Comparison of ENCODE assay signal across 9 cellular contexts in the genomic region with DNA sequence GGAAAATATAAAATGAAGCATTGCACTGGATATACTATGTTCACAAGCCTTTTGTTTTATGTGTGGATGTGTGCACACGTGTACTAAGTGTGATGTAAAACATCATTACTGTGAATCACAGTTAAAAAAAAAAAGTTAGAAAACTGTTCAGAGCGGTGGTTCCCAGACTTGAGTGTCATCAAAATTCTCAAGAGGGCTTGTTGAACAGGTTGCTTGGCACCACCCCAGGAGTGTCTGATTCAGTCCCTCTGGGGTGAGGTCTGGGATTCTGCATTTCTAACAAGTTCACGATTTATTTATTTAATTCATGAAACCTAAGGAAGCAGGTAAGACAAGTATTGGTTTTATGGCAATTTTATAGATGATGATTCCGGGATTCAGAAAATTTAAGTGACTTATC. TPM values are rescaled to one million over a fixed set of nuclear protein-coding genes. Genes with fewer than 3 reads are reported as not detected.
DNase-seq lines count a peak whose midpoint lies in the region; ATAC-seq and TF ChIP-seq lines count a peak whose summit lies in the region.
"Had no signal": no experiment of that assay in that cellular context is flagged by ENCODE, and none has a peak within 500 bp of the region (broad histone marks: within the 10 kb centered on the region; RNA-seq: fewer than 3 reads in every experiment).

No MANE protein-coding gene starts in this region.

- no peak overlapping the region for H3K14ac ChIP-seq in neuronal stem cell (ENCODE audit: low read length)

- H3K9me2 ChIP-seq in SK-N-SH: no peaks in the 10 kb centered on the region

- H4K8ac ChIP-seq in neuronal stem cell (ENCODE audit: low read depth, low read length): no peak overlapping the region

- no peak overlapping the region for H3K27ac ChIP-seq in SK-N-SH (ENCODE audit: low read depth in 2 of 2, low read length in 1 of 2)
- no peak overlapping the region for H3K27ac ChIP-seq in brain microvascular endothelial cell
- no peak overlapping the region for H3K27ac ChIP-seq in neuronal stem cell (replicated peaks; ENCODE audit: low read length)

- no peak overlapping the region for H3K9ac ChIP-seq in SK-N-SH
- H3K9ac ChIP-seq in neuronal stem cell (ENCODE audit: low read depth, low read length, poor library complexity): no peak overlapping the region

- H3K9me3 ChIP-seq in SK-N-SH: no peaks in the 10 kb centered on the region
- H3K9me3 ChIP-seq in neuronal stem cell (replicated peaks in 1 of 2; ENCODE audit: control insufficient read depth in 2 of 2, insufficient read depth in 1 of 2, low read depth in 1 of 2, low read length in 2 of 2): peaks cover 0 to 7% of the 10 kb centered on the region in 2 donors

- in situ Hi-C loops in brain microvascular endothelial cell (cut with HindIII; ENCODE audit: low pct_ligation_motif_present, low sequenced_read_pairs): no loop called here

- no peak overlapping the region for H2BK12ac ChIP-seq in neuronal stem cell (ENCODE audit: low read length)

- H3K27me3 ChIP-seq in SK-N-SH (ENCODE audit: insufficient read depth) (no peaks in the 10 kb centered on the region), brain microvascular endothelial cell (replicated peaks) (no peaks in the 10 kb centered on the region), neuronal stem cell (ENCODE audit: control insufficient read depth in 3 of 3, insufficient read depth in 3 of 3, low read depth in 1 of 3, low read length in 3 of 3) (no peaks in the 10 kb centered on the region)

- DNase-seq in SK-N-SH (no peak), NCI-H1105 treated with DMSO at 0.1 percent for 48 hours (lab: John Stamatoyannopoulos, UW) (peak; percentile 60), brain microvascular endothelial cell (no peak), neuronal stem cell (ENCODE audit: low spot score) (no peak), NCI-H1930 (lab: John Stamatoyannopoulos, UW) (no peak), Right ventricle myocardium inferior (ENCODE audit: missing footprints) (no peak)
- DNase-seq: stimulated activated CD4-positive, alpha-beta T cell treated with anti-CD3 and anti-CD28 coated beads, Interleukin-4, amount 100 ng/mL, for 24 hours had no signal

- POLR2A ChIA-PET in SK-N-SH (lab: Yijun Ruan, JAX): no interaction called here

- no peak for TF ChIP-seq RAD21 in SK-N-SH (IDR thresholded peaks at IDR 0.05; ENCODE audit: low read length)

- CTCF ChIA-PET in SK-N-SH (lab: Yijun Ruan, JAX): interaction anchor here (2.9 to 3.2 kb wide), 2 partner anchors 9 to 13 kb away, joined by 8 to 17 read pairs; no protein-coding TSS in a partner anchor

- H3K36me3 ChIP-seq in SK-N-SH (replicated peaks in 1 of 2; ENCODE audit: control insufficient read depth in 1 of 2, insufficient read depth in 2 of 2, low read length in 1 of 2) (peaks cover 18 to 22% of the 10 kb centered on the region in 2 experiments), brain microvascular endothelial cell (replicated peaks) (no peaks in the 10 kb centered on the region), neuronal stem cell (replicated peaks in 1 of 2; ENCODE audit: control insufficient read depth in 2 of 2, insufficient read depth in 2 of 2, low read length in 2 of 2) (peaks cover 19 to 53% of the 10 kb centered on the region in 2 donors)

- no peak overlapping the region for H3K4ac ChIP-seq in neuronal stem cell (ENCODE audit: low read length)

- no peak overlapping the region for H3K18ac ChIP-seq in neuronal stem cell (ENCODE audit: low read length)

- peaks cover 9% of the 10 kb centered on the region for H3K79me1 ChIP-seq in neuronal stem cell (ENCODE audit: low read depth, low read length)

- 66% methylated on average over 4 of the region's 4 CpGs for WGBS in SK-N-SH (ENCODE audit: low lambda C conversion rate)
- WGBS in neuronal stem cell (ENCODE audit: extremely low coverage in 2 of 2, insufficient read length in 2 of 2, insufficient replicate concordance in 1 of 2), 2 donors: no CpG with 5 or more reads among the region's 4 CpGs

- H2BK120ac ChIP-seq in neuronal stem cell (ENCODE audit: low read depth, low read length): no peak overlapping the region

- peaks cover 46% of the 10 kb centered on the region for H3K79me2 ChIP-seq in SK-N-SH (ENCODE audit: insufficient read depth)

- no peak overlapping the region for H4K91ac ChIP-seq in neuronal stem cell (ENCODE audit: low read depth, low read length, poor library complexity)

- intact Hi-C loops in Right ventricle myocardium inferior (cut with DNase I): no loop called here

- H4K20me1 ChIP-seq in SK-N-SH (ENCODE audit: insufficient read depth): no peaks in the 10 kb centered on the region

- H2AFZ ChIP-seq in SK-N-SH (ENCODE audit: low read depth): peak overlapping the region; percentile 98; the same call in 1 of the 2 replicates
- no peak overlapping the region for H2AFZ ChIP-seq in neuronal stem cell (ENCODE audit: low read length)

- no peak overlapping the region for H2BK5ac ChIP-seq in neuronal stem cell (ENCODE audit: low read length)

- no peak overlapping the region for H3K23ac ChIP-seq in neuronal stem cell (ENCODE audit: low read depth, low read length, poor library complexity)

- peaks cover 11 to 19% of the 10 kb centered on the region in 2 experiments; a peak in 3 of 4 replicates for H3K4me1 ChIP-seq in SK-N-SH (ENCODE audit: control insufficient read depth in 1 of 2, insufficient read depth in 2 of 2, low read depth in 1 of 2, low read length in 1 of 2)
- H3K4me1 ChIP-seq in neuronal stem cell (ENCODE audit: control insufficient read depth in 2 of 2, insufficient read depth in 1 of 2, low read depth in 1 of 2, low read length in 2 of 2): peaks cover 3 to 10% of the 10 kb centered on the region in 2 donors

- TF ChIP-seq CTCF in SK-N-SH (IDR thresholded peaks at IDR 0.05): no peak
- TF ChIP-seq CTCF in brain microvascular endothelial cell (IDR thresholded peaks at IDR 0.05; ENCODE audit: low read depth, low read length, missing control alignments): no peak

- ATAC-seq in SK-N-SH treated with all-trans-retinoic acid at 6 μM for 48 hours (no peak), HG02798 (IDR thresholded peaks at IDR 0.05; ENCODE audit: poor library complexity, unreplicated experiment) (no peak), Right ventricle myocardium inferior (no peak)

- 0 out of 2 replicates have a peak overlapping the region, but pooled peaks have one; percentile 95 for H3K4me2 ChIP-seq in SK-N-SH
- peak overlapping the region; percentile 39 for H3K4me2 ChIP-seq in neuronal stem cell (ENCODE audit: insufficient read depth, low read length, poor library complexity, severe bottlenecking)

- no peak overlapping the region for H2AK5ac ChIP-seq in neuronal stem cell (ENCODE audit: low read depth, low read length)

- H2BK15ac ChIP-seq in neuronal stem cell (ENCODE audit: low read length): no peak overlapping the region

- H3F3A ChIP-seq in SK-N-SH (replicated peaks; ENCODE audit: insufficient read depth): peaks cover 2% of the 10 kb centered on the region

- 0 out of 4 replicates have a peak overlapping the region, but pooled peaks of 1 of the 2 experiments have one; percentile 97 for H3K4me3 ChIP-seq in SK-N-SH (ENCODE audit: low read depth in 2 of 2, low read length in 1 of 2)
- H3K4me3 ChIP-seq in brain microvascular endothelial cell (ENCODE audit: low read depth, low read length): peak overlapping the region; percentile 94
- peak overlapping the region in 1 of 2 donors; percentile 89 for H3K4me3 ChIP-seq in neuronal stem cell (ENCODE audit: low read length in 2 of 2)

- TF ChIP-seq EP300 in SK-N-SH (IDR thresholded peaks at IDR 0.05; ENCODE audit: borderline replicate concordance in 1 of 2, low read depth in 1 of 2, low read length in 1 of 2): no peak

TF ChIP-seq in SK-N-SH, 30 proteins besides CTCF, POLR2A, EP300 and RAD21 (continues in another document):
- TF ChIP-seq, protein P1, sequence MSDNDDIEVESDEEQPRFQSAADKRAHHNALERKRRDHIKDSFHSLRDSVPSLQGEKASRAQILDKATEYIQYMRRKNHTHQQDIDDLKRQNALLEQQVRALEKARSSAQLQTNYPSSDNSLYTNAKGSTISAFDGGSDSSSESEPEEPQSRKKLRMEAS (IDR thresholded peaks at IDR 0.05; ENCODE audit: low read depth): no peak
- no peak for TF ChIP-seq CHD2 (IDR thresholded peaks at IDR 0.05; ENCODE audit: low read length, partially characterized antibody)
- TF ChIP-seq NRF1 (IDR thresholded peaks at IDR 0.05; ENCODE audit: low read depth, low read length): no peak
- TF ChIP-seq MEF2A (IDR thresholded peaks at IDR 0.05; ENCODE audit: borderline replicate concordance, low read depth): no peak

TF ChIP-seq in SK-N-SH treated with all-trans-retinoic acid at 6 μM for 48 hours, 23 proteins besides CTCF, POLR2A, EP300 and RAD21 (continues in another document):
- no peak for TF ChIP-seq TOX (CRISPR knock-in tag; IDR thresholded peaks at IDR 0.05; ENCODE audit: borderline replicate concordance)
- TF ChIP-seq ZNF8 (CRISPR knock-in tag; IDR thresholded peaks at IDR 0.05): no peak
- TF ChIP-seq, protein P2, sequence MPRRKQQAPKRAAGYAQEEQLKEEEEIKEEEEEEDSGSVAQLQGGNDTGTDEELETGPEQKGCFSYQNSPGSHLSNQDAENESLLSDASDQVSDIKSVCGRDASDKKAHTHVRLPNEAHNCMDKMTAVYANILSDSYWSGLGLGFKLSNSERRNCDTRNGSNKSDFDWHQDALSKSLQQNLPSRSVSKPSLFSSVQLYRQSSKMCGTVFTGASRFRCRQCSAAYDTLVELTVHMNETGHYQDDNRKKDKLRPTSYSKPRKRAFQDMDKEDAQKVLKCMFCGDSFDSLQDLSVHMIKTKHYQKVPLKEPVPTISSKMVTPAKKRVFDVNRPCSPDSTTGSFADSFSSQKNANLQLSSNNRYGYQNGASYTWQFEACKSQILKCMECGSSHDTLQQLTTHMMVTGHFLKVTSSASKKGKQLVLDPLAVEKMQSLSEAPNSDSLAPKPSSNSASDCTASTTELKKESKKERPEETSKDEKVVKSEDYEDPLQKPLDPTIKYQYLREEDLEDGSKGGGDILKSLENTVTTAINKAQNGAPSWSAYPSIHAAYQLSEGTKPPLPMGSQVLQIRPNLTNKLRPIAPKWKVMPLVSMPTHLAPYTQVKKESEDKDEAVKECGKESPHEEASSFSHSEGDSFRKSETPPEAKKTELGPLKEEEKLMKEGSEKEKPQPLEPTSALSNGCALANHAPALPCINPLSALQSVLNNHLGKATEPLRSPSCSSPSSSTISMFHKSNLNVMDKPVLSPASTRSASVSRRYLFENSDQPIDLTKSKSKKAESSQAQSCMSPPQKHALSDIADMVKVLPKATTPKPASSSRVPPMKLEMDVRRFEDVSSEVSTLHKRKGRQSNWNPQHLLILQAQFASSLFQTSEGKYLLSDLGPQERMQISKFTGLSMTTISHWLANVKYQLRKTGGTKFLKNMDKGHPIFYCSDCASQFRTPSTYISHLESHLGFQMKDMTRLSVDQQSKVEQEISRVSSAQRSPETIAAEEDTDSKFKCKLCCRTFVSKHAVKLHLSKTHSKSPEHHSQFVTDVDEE (CRISPR knock-in tag; IDR thresholded peaks at IDR 0.05): no peak

RNA-seq across cellular contexts. Expression of a gene that starts 1.8 kb away (rescaled TPM):
- 8.7 and 9.6 TPM in 2 replicates for polyA plus RNA-seq in SK-N-SH (2012; rRNA removed)
- polyA plus RNA-seq in SK-N-SH (2012; cell fraction: cytosol; rRNA removed): 14.4 and 19.1 TPM in 2 replicates
- 3.9 and 8.2 TPM in 2 replicates for polyA plus RNA-seq in SK-N-SH (2012; cell fraction: nucleus; rRNA removed)
- 89.2 TPM for polyA plus RNA-seq in neuronal stem cell (2013, experiment 1 of 2)
- 91.0 TPM for polyA plus RNA-seq in neuronal stem cell (2013, experiment 2 of 2)
- total RNA-seq in Right ventricle myocardium inferior: 1.8 TPM
